ENCODE assay signal across 26 cellular contexts in genomic region chr20:43857932-43858331, GRCh38. TPM values are rescaled to one million over a fixed set of nuclear protein-coding genes. Genes with fewer than 3 reads are reported as not detected.
DNase-seq lines count a peak whose midpoint lies in the region; ATAC-seq, FAIRE-seq and TF ChIP-seq lines count a peak whose summit lies in the region.
"Had no signal": no experiment of that assay in that cellular context is flagged by ENCODE, and none has a peak within 500 bp of the region (broad histone marks: within the 10 kb centered on the region; RNA-seq: fewer than 3 reads in every experiment).

No MANE protein-coding gene starts in this region.

- peak overlapping the region; percentile 56 for H3K27ac Mint-ChIP-seq in stimulated activated naive CD8-positive, alpha-beta T cell treated with anti-CD3 and anti-CD28 coated beads, Interleukin-15, Interleukin-2, amounts not matched to agents 100 ng/mL and 50 ng/mL, for 24 hours
- H3K27ac Mint-ChIP-seq: CD14-positive monocyte; CD4-positive, alpha-beta memory T cell; CD4-positive, CD25-positive, alpha-beta regulatory T cell; CD8-positive, alpha-beta memory T cell had no signal

- no peak for ATAC-seq in stimulated activated naive CD8-positive, alpha-beta T cell treated with anti-CD3 and anti-CD28 coated beads, Interleukin-15, Interleukin-2, amounts not matched to agents 100 U/mL and 50 U/mL, for 24 hours
- no peak for ATAC-seq in HG02571 (IDR thresholded peaks at IDR 0.05; ENCODE audit: unreplicated experiment)

- no peaks in the 10 kb centered on the region for H3K9me3 ChIP-seq in HEK293 (ENCODE audit: control insufficient read depth, insufficient read depth, low read depth, low read length)
- H3K9me3 ChIP-seq: BE2C, BLaER1 had no signal

- DNase-seq in stimulated activated naive CD8-positive, alpha-beta T cell treated with anti-CD3 and anti-CD28 coated beads, Interleukin-15, Interleukin-2, amounts not matched to agents 100 U/mL and 50 U/mL, for 24 hours, result no peak
- DNase-seq in frontal cortex (ENCODE audit: low spot score in 2 of 2), result no peak
- DNase-seq in NCI-H2081 treated with DMSO at 0.1 percent for 48 hours (lab: John Stamatoyannopoulos, UW), result no peak
- DNase-seq: 8988T; ACHN; BE2C; C1 segment of cervical spinal cord; CD4-positive, alpha-beta memory T cell; CD4-positive, CD25-positive, alpha-beta regulatory T cell; CD8-positive, alpha-beta memory T cell; COR-L47; DMS 273 treated with DMSO at 0.1 percent for 48 hours; DMS153; DMS53; DMS79; DND-41; EL; GF-D8 had no signal

- CTCF ChIA-PET in HEK293 (lab: Yijun Ruan, JAX), result interaction anchor here (0.9 kb wide), 1 partner anchor 121 kb away, joined by 3 read pairs; no protein-coding TSS in a partner anchor

- no peak overlapping the region for H3K27ac ChIP-seq in HEK293 (ENCODE audit: extremely low read depth, low read depth, low read length)
- H3K27ac ChIP-seq: BLaER1 had no signal

- no peaks in the 10 kb centered on the region for H3K36me3 ChIP-seq in HEK293 (ENCODE audit: control insufficient read depth in 2 of 2, insufficient read depth in 1 of 2, low read length in 2 of 2)
- H3K36me3 ChIP-seq: BE2C, BLaER1 had no signal

- no peaks in the 10 kb centered on the region for H3K4me1 Mint-ChIP-seq in stimulated activated naive CD8-positive, alpha-beta T cell treated with anti-CD3 and anti-CD28 coated beads, Interleukin-15, Interleukin-2, amounts not matched to agents 100 ng/mL and 50 ng/mL, for 24 hours (ENCODE audit: low read depth)
- H3K4me1 Mint-ChIP-seq: CD14-positive monocyte; CD4-positive, alpha-beta memory T cell; CD8-positive, alpha-beta memory T cell had no signal

- POLR2A ChIA-PET in HEK293 (lab: Yijun Ruan, JAX), result no interaction called here

- TF ChIP-seq CTCF in HEK293 (tag by site-specific recombination; IDR thresholded peaks at IDR 0.05), result no peak

- no peak overlapping the region for H3K4me3 ChIP-seq in HEK293 (ENCODE audit: low read depth, low read length)
- H3K4me3 ChIP-seq: BLaER1 had no signal

- no peaks in the 10 kb centered on the region for H3K4me1 ChIP-seq in HEK293 (ENCODE audit: control insufficient read depth, insufficient read depth, low read length)
- H3K4me1 ChIP-seq: BLaER1 had no signal

- no peak overlapping the region for H3K4me3 Mint-ChIP-seq in stimulated activated naive CD8-positive, alpha-beta T cell treated with anti-CD3 and anti-CD28 coated beads, Interleukin-15, Interleukin-2, amounts not matched to agents 100 ng/mL and 50 ng/mL, for 24 hours
- H3K4me3 Mint-ChIP-seq: CD14-positive monocyte; CD4-positive, alpha-beta memory T cell; CD4-positive, CD25-positive, alpha-beta regulatory T cell; CD8-positive, alpha-beta memory T cell had no signal

- H3K9me3 Mint-ChIP-seq in stimulated activated naive CD8-positive, alpha-beta T cell treated with anti-CD3 and anti-CD28 coated beads, Interleukin-15, Interleukin-2, amounts not matched to agents 100 ng/mL and 50 ng/mL, for 24 hours, result no peaks in the 10 kb centered on the region

- FAIRE-seq in frontal cortex (lab: Jason Lieb, UNC), result peak; percentile 23
- FAIRE-seq: GM12891, GM19239 had no signal

- no peaks in the 10 kb centered on the region for H3K36me3 Mint-ChIP-seq in stimulated activated naive CD8-positive, alpha-beta T cell treated with anti-CD3 and anti-CD28 coated beads, Interleukin-15, Interleukin-2, amounts not matched to agents 100 ng/mL and 50 ng/mL, for 24 hours (ENCODE audit: low read depth)
- H3K36me3 Mint-ChIP-seq: CD14-positive monocyte; CD4-positive, alpha-beta memory T cell; CD4-positive, CD25-positive, alpha-beta regulatory T cell; CD8-positive, alpha-beta memory T cell had no signal

- H3K27me3 Mint-ChIP-seq in stimulated activated naive CD8-positive, alpha-beta T cell treated with anti-CD3 and anti-CD28 coated beads, Interleukin-15, Interleukin-2, amounts not matched to agents 100 ng/mL and 50 ng/mL, for 24 hours, result peaks cover 9% of the 10 kb centered on the region
- H3K27me3 Mint-ChIP-seq: CD4-positive, alpha-beta memory T cell; CD4-positive, CD25-positive, alpha-beta regulatory T cell had no signal

TF ChIP-seq in HEK293, 187 proteins besides CTCF, POLR2A, EP300 and RAD21:
- TF ChIP-seq ATF2 (tag by site-specific recombination; IDR thresholded peaks at IDR 0.05; ENCODE audit: low read depth) (peak; percentile 78), ZBTB1 (tag by site-specific recombination; IDR thresholded peaks at IDR 0.05) (no peak), PRDM6 (tag by site-specific recombination; IDR thresholded peaks at IDR 0.05) (0 out of 2 replicates have a peak, but pooled peaks have one; percentile 7), ZNF157 (tag by site-specific recombination; IDR thresholded peaks at IDR 0.05) (no peak)
TF ChIP-seq in HEK293: peak in this region for 2.

RNA-seq across cellular contexts. Expression of gene TOX2, which starts 56.7 kb away (rescaled TPM):
- total RNA-seq in frontal cortex, result 0.41 TPM
- total RNA-seq: G401 had no signal
